In genomic region chr21:17786219-17787181, GRCh38 we compare ENCODE assay signal across 13 cellular contexts. TPM values are rescaled to one million over a fixed set of nuclear protein-coding genes. Genes with fewer than 3 reads are reported as not detected.
A peak's percentile ranks its signal among the peaks of the same experiment; 100 is the strongest.
DNase-seq lines count a peak whose midpoint lies in the region; ATAC-seq and TF ChIP-seq lines count a peak whose summit lies in the region.
"Had no signal": no experiment of that assay in that cellular context is flagged by ENCODE, and none has a peak within 500 bp of the region (broad histone marks: within the 10 kb centered on the region; RNA-seq: fewer than 3 reads in every experiment).

No MANE protein-coding gene starts in this region.

- POLR2A ChIA-PET in activated CD8-positive, alpha-beta T cell treated with anti-CD3 and anti-CD28 coated beads for 36 hours (lab: Charles Lee): interaction anchor here (1.6 to 2.5 kb wide), 2 partner anchors 19 to 32 kb away, joined by 5 to 7 read pairs; partner anchors contain the start of gene C21orf91
- POLR2A ChIA-PET in naive thymus-derived CD8-positive, alpha-beta T cell (lab: Charles Lee): interaction anchor here (1.4 kb wide), 1 partner anchor 32 kb away, joined by 4 read pairs; no protein-coding TSS in a partner anchor

- peaks cover 57% of the 10 kb centered on the region for H3K36me3 Mint-ChIP-seq in activated CD8-positive, alpha-beta T cell treated with anti-CD3 and anti-CD28 coated beads for 36 hours (ENCODE audit: low read depth)
- peaks cover 0 to 23% (median 19%) of the 10 kb centered on the region in 3 donors for H3K36me3 Mint-ChIP-seq in naive thymus-derived CD8-positive, alpha-beta T cell

- 0 out of 2 replicates have a peak overlapping the region, but pooled peaks have one; percentile 2 for H3K4me3 ChIP-seq in Jurkat, Clone E6-1 (ENCODE audit: low read length)
- H3K4me3 ChIP-seq: A549, dorsolateral prefrontal cortex, tibial nerve had no signal

- H3K9me3 Mint-ChIP-seq in activated CD8-positive, alpha-beta T cell treated with anti-CD3 and anti-CD28 coated beads for 36 hours: peaks cover 8% of the 10 kb centered on the region
- peaks cover 0 to 5% (median 0%) of the 10 kb centered on the region in 9 donors for H3K9me3 Mint-ChIP-seq in naive thymus-derived CD8-positive, alpha-beta T cell

- no peak overlapping the region for H3K4me3 Mint-ChIP-seq in activated CD8-positive, alpha-beta T cell treated with anti-CD3 and anti-CD28 coated beads for 36 hours
- H3K4me3 Mint-ChIP-seq in naive thymus-derived CD8-positive, alpha-beta T cell: peak overlapping the region in 9 of 10 donors; percentile 7 to 66 (median 53)

- peak overlapping the region; percentile 100 for H3K27ac Mint-ChIP-seq in activated CD8-positive, alpha-beta T cell treated with anti-CD3 and anti-CD28 coated beads for 36 hours
- H3K27ac Mint-ChIP-seq in naive thymus-derived CD8-positive, alpha-beta T cell: peak overlapping the region; percentile 63 to 93 (median 86)

- intact Hi-C loops in activated CD8-positive, alpha-beta T cell treated with anti-CD3 and anti-CD28 coated beads for 36 hours (cut with micrococcal nuclease): loop anchor here (10.0 kb wide), 1 partner anchor 172 kb away; the partner anchor contains the start of gene BTG3

- peaks cover 98% of the 10 kb centered on the region for H3K4me1 Mint-ChIP-seq in activated CD8-positive, alpha-beta T cell treated with anti-CD3 and anti-CD28 coated beads for 36 hours (ENCODE audit: low read depth)
- peaks cover 49 to 98% (median 88%) of the 10 kb centered on the region in 4 donors for H3K4me1 Mint-ChIP-seq in naive thymus-derived CD8-positive, alpha-beta T cell

- no peak for TF ChIP-seq CTCF in activated CD8-positive, alpha-beta T cell treated with anti-CD3 and anti-CD28 coated beads for 36 hours (IDR thresholded peaks at IDR 0.05)

- CTCF ChIA-PET in activated CD8-positive, alpha-beta T cell treated with anti-CD3 and anti-CD28 coated beads for 36 hours (lab: Charles Lee): interaction anchor here (1.7 kb wide), 1 partner anchor 30 kb away, joined by 3 read pairs; no protein-coding TSS in a partner anchor

- no peaks in the 10 kb centered on the region for H3K27me3 Mint-ChIP-seq in activated CD8-positive, alpha-beta T cell treated with anti-CD3 and anti-CD28 coated beads for 36 hours
- no peaks in the 10 kb centered on the region for H3K27me3 Mint-ChIP-seq in naive thymus-derived CD8-positive, alpha-beta T cell

- no peak for ATAC-seq in activated CD8-positive, alpha-beta T cell treated with anti-CD3 and anti-CD28 coated beads for 36 hours
- no peak for ATAC-seq in naive thymus-derived CD8-positive, alpha-beta T cell
- no peak for ATAC-seq in GM19324 (IDR thresholded peaks at IDR 0.05; ENCODE audit: low FRiP score, unreplicated experiment)
- ATAC-seq: A549 had no signal

- DNase-seq in SIG-M5 treated with dmso at 0.1 percent for 504 hours (lab: John Stamatoyannopoulos, UW; ENCODE audit: unreplicated experiment): peak; percentile 26
- DNase-seq in SIG-M5 (lab: John Stamatoyannopoulos, UW): no peak
- DNase-seq in Jurkat, Clone E6-1 (ENCODE audit: low read depth, low spot score): no peak
- no peak for DNase-seq in activated CD8-positive, alpha-beta T cell treated with anti-CD3 and anti-CD28 coated beads for 36 hours
- no peak for DNase-seq in naive thymus-derived CD8-positive, alpha-beta T cell
- DNase-seq in C1 segment of cervical spinal cord (lab: John Stamatoyannopoulos, UW): no peak
- no peak for DNase-seq in DMS79 (lab: John Stamatoyannopoulos, UW)
- DNase-seq: DMS79 treated with DMSO at 0.1 percent for 48 hours, dorsolateral prefrontal cortex, posterior cingulate gyrus had no signal

RNA-seq across cellular contexts. Expression of gene C21orf91, which starts 32.7 kb away (rescaled TPM):
- 15.0 TPM for polyA plus RNA-seq in Jurkat, Clone E6-1 (2012; ENCODE audit: insufficient read depth, insufficient read length)
- total RNA-seq in activated CD8-positive, alpha-beta T cell treated with anti-CD3 and anti-CD28 coated beads for 36 hours: 10 to 100 TPM; 32.5 to 32.6 TPM
- 10 to 100 TPM; 53.2 to 56.4 TPM for total RNA-seq in naive thymus-derived CD8-positive, alpha-beta T cell
- 10 to 100 TPM; 30.7 to 40.3 (median 30.7) TPM for polyA plus RNA-seq in naive thymus-derived CD8-positive, alpha-beta T cell
